Comparison of ENCODE assay signal across 25 cellular contexts in genomic region chr6:10609038-10609437, GRCh38.
"Had no signal": no experiment of that assay in that cellular context is flagged by ENCODE, and none has a peak within 500 bp of the region (broad histone marks: within the 10 kb centered on the region; RNA-seq: fewer than 3 reads in every experiment).

No MANE protein-coding gene starts in this region.

- DNase-seq: activated B cell treated with CpG ODN at 0.5 μM for 24 hours; activated CD4-positive, alpha-beta T cell treated with anti-CD3 and anti-CD28 coated beads for 1 hour; activated CD4-positive, alpha-beta T cell treated with anti-CD3 and anti-CD28 coated beads, Interleukin-2, amount 10 ng/mL, durations not matched to agents 24 days and 14 days; activated CD4-positive, alpha-beta T cell treated with anti-CD3 and anti-CD28 coated beads, Interleukin-2, amount 50 U/mL, for 48 hours; activated CD8-positive, alpha-beta memory T cell treated with anti-CD3 and anti-CD28 coated beads, Interleukin-2, amount 10 ng/mL, durations not matched to agents 7 days and 5 days; activated effector memory CD4-positive, alpha-beta T cell treated with Interleukin-2 at 50 U/mL for 16 hours; activated naive CD4-positive, alpha-beta T cell; activated T-cell treated with anti-CD3 and anti-CD28 coated beads, Interleukin-2, amount 50 U/mL, for 24 hours; Kasumi-1; KBM-7; NCI-H1105 treated with DMSO at 0.1 percent for 48 hours; NCI-H1436 treated with DMSO at 0.1 percent for 48 hours; NCI-H187; NCI-H2081; NCI-H510A treated with DMSO at 0.1 percent for 48 hours; NK-92 treated with Interleukin-12 subunit alpha and Interleukin-12 subunit beta, amount 100 ng/mL, for 24 hours; OCI-M1; RPMI8226; T-cell; T-helper 2 cell; T1000 had no signal

- FAIRE-seq: TTC549 had no signal

- ATAC-seq: activated CD8-positive, alpha-beta memory T cell treated with anti-CD3 and anti-CD28 coated beads, Interleukin-2, amount 10 ng/mL, durations not matched to agents 7 days and 5 days; Panc1; Right ventricle myocardium inferior; T-cell had no signal

- H3K27ac ChIP-seq: SK-N-MC had no signal

- H3K4me3 ChIP-seq: SK-N-MC had no signal
